1 cellular context compared by ENCODE assay signal in the genomic region with DNA sequence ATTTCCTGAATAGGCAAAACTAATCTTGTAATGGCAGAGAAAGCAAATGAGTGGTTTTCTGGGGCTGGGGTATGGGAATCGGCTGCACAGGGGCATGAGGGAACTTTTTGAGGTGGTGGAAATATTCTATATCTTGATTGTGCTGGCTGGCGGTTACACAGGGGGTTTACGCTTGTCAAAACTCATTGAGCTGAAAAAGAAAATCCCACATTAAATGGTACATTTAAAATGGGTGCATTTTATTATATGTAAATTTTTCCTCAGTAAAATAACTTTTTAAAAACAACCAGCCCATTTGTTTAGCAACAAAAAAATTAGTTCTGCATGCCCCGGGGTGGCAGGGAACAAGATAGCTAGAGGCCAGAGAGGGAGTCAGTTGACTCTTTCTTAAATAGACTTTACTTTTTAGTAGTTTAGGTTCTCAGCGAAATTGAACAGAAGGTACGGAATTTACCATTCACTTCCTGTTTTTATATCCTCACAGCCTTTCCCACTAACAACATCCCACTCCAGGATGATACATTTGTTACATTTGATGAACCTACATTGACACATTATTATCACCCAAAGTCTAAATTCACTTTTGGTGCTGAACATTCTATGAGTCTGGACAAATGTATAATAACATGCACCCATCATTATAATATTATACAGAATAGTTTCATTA.
TF ChIP-seq lines count a peak whose summit lies in the region.

No MANE protein-coding gene starts in this region.

TF ChIP-seq in IMR-90, 13 proteins besides CTCF, POLR2A, EP300 and RAD21 (continued from another document):
- TF ChIP-seq, protein P1, sequence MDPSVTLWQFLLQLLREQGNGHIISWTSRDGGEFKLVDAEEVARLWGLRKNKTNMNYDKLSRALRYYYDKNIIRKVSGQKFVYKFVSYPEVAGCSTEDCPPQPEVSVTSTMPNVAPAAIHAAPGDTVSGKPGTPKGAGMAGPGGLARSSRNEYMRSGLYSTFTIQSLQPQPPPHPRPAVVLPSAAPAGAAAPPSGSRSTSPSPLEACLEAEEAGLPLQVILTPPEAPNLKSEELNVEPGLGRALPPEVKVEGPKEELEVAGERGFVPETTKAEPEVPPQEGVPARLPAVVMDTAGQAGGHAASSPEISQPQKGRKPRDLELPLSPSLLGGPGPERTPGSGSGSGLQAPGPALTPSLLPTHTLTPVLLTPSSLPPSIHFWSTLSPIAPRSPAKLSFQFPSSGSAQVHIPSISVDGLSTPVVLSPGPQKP (IDR thresholded peaks at IDR 0.05; ENCODE audit: borderline replicate concordance, low read depth, low read length): no peak
- TF ChIP-seq, protein P2, sequence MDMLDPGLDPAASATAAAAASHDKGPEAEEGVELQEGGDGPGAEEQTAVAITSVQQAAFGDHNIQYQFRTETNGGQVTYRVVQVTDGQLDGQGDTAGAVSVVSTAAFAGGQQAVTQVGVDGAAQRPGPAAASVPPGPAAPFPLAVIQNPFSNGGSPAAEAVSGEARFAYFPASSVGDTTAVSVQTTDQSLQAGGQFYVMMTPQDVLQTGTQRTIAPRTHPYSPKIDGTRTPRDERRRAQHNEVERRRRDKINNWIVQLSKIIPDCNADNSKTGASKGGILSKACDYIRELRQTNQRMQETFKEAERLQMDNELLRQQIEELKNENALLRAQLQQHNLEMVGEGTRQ (IDR thresholded peaks at IDR 0.05; ENCODE audit: low read depth, low read length): no peak
TF ChIP-seq in IMR-90: peak in this region for 0.
